In genomic region chr14:49545716-49546115, GRCh38 we compare ENCODE assay signal across 1 cellular context.
TF ChIP-seq lines count a peak whose summit lies in the region.

No MANE protein-coding gene starts in this region.

TF ChIP-seq in WTC11, 78 proteins besides CTCF, POLR2A, EP300 and RAD21 (continued from another document):
- TF ChIP-seq PRDM15 (CRISPR knock-in tag; IDR thresholded peaks at IDR 0.05) (no peak), ZNF121 (CRISPR knock-in tag; IDR thresholded peaks at IDR 0.05) (no peak), PRRX2 (CRISPR knock-in tag; IDR thresholded peaks at IDR 0.05) (no peak), SOX15 (CRISPR knock-in tag; IDR thresholded peaks at IDR 0.05) (no peak), ATF2 (CRISPR knock-in tag; IDR thresholded peaks at IDR 0.05; ENCODE audit: borderline replicate concordance, low read depth) (no peak), NFE2L1 (CRISPR knock-in tag; IDR thresholded peaks at IDR 0.05) (no peak), ATF6 (CRISPR knock-in tag; IDR thresholded peaks at IDR 0.05) (no peak), PREB (CRISPR knock-in tag; IDR thresholded peaks at IDR 0.05; ENCODE audit: borderline replicate concordance) (no peak), TEAD4 (CRISPR knock-in tag; IDR thresholded peaks at IDR 0.05) (no peak)
